7 cellular contexts compared by ENCODE assay signal in the genomic region with DNA sequence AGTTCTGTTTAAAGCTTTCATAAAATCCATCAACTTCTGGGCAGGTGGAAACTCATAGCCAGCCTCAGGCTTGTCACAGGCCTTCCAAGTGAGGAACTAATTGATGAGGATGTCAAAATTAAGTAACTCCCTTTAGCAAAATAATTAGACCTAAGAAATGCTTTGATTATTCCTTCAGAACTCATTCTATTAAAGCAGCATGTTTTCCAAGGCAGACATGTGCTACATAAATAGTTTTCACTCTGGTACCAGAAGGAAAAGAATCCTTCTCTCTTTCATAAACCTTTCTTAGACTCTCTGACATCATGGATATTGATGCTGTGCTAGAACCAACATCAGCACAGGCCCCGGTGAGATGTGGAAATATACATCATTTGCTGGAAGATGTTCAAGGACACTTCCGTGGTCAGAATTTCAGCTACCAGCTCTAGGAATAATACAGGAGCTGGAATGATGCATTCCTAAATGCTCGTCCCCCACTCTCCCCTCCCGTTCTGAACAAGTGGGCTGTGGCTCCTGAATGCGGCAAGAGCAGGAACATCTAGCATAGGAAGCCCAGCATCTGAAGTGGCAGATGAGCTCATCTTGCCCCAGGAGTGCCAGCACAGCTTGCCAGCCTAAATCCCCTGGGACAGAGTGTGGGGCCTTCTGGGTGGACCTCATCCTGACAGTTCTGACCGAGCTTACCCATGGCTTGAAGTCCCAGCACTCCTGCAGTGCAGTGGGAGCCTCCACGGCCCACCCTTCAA.
DNase-seq lines count a peak whose midpoint lies in the region; ATAC-seq, FAIRE-seq and TF ChIP-seq lines count a peak whose summit lies in the region.

No MANE protein-coding gene starts in this region.

- TF ChIP-seq EP300 in tibial nerve (IDR thresholded peaks at IDR 0.05) = no peak

- TF ChIP-seq POLR2A in tibial nerve (IDR thresholded peaks at IDR 0.05) = no peak

- in situ Hi-C loops in astrocyte of the cerebellum (cut with HindIII; ENCODE audit: low sequenced_read_pairs) = no loop called here

- no peak overlapping the region for H3K9ac ChIP-seq in HUES48 (ENCODE audit: low read depth, low read length)

- DNase-seq in astrocyte of the cerebellum (ENCODE audit: low read depth) (peak; percentile 72), kidney tubule cell (ENCODE audit: low spot score) (peak; percentile 87), tibial nerve (ENCODE audit: low spot score in 2 of 2) (no peak), GM19239 (ENCODE audit: insufficient read length, low spot score) (no peak)
- no peak for DNase-seq in stimulated activated CD4-positive, alpha-beta T cell treated with anti-CD3 and anti-CD28 coated beads, Interleukin-4, amount 100 ng/mL, for 4 hours

- H3K4me3 ChIP-seq in HUES48 (ENCODE audit: low read depth, low read length) = no peak overlapping the region
- H3K4me3 ChIP-seq in astrocyte of the cerebellum (ENCODE audit: low read depth, low read length) = peak overlapping the region; percentile 10
- H3K4me3 ChIP-seq in tibial nerve = no peak overlapping the region

- H3K27ac ChIP-seq in HUES48 (ENCODE audit: low read depth, low read length) = peak overlapping the region; percentile 92
- H3K27ac ChIP-seq in tibial nerve = peak overlapping the region; percentile 33 to 90 (median 74)

- 10 to 17% methylated on average over 7 of the region's 7 CpGs for WGBS in tibial nerve, 2 donors

- TF ChIP-seq CTCF in astrocyte of the cerebellum (IDR thresholded peaks at IDR 0.05; ENCODE audit: low read depth, low read length, missing control alignments) (no peak), tibial nerve (IDR thresholded peaks at IDR 0.05) (no peak)

- H3K9me3 ChIP-seq in HUES48 (ENCODE audit: control insufficient read depth, insufficient read depth, low read length) = no peaks in the 10 kb centered on the region
- H3K9me3 ChIP-seq in tibial nerve = no peaks in the 10 kb centered on the region

- H3K36me3 ChIP-seq in HUES48 (ENCODE audit: control insufficient read depth, insufficient read depth, low read length) = peaks cover 16% of the 10 kb centered on the region
- H3K36me3 ChIP-seq in tibial nerve = peaks cover 0 to 3% (median 0%) of the 10 kb centered on the region in 3 donors

- FAIRE-seq in GM19239 (lab: Jason Lieb, UNC) = no peak

- H3K4me1 ChIP-seq in HUES48 (ENCODE audit: control insufficient read depth, insufficient read depth, low read length) = peaks cover 46% of the 10 kb centered on the region
- H3K4me1 ChIP-seq in tibial nerve = peaks cover 0 to 96% (median 39%) of the 10 kb centered on the region in 4 donors

- H3K27me3 ChIP-seq in HUES48 (ENCODE audit: control insufficient read depth, insufficient read depth, low read length) (no peaks in the 10 kb centered on the region), tibial nerve (no peaks in the 10 kb centered on the region)

- ATAC-seq in GM21717 (IDR thresholded peaks at IDR 0.05; ENCODE audit: unreplicated experiment) = no peak

Comparison
In these comparisons a context has a peak if more than half of its experiments do, and no peak if none do; other contexts are left out.
1. DNase-seq: peak in astrocyte of the cerebellum (single experiment) and kidney tubule cell (single experiment); none in tibial nerve (0 of 2), GM19239 (single experiment) and stimulated activated CD4-positive, alpha-beta T cell treated with anti-CD3 and anti-CD28 coated beads, Interleukin-4, amount 100 ng/mL, for 4 hours (0 of 2).